Comparison of ENCODE assay signal across 10 cellular contexts in the genomic region with DNA sequence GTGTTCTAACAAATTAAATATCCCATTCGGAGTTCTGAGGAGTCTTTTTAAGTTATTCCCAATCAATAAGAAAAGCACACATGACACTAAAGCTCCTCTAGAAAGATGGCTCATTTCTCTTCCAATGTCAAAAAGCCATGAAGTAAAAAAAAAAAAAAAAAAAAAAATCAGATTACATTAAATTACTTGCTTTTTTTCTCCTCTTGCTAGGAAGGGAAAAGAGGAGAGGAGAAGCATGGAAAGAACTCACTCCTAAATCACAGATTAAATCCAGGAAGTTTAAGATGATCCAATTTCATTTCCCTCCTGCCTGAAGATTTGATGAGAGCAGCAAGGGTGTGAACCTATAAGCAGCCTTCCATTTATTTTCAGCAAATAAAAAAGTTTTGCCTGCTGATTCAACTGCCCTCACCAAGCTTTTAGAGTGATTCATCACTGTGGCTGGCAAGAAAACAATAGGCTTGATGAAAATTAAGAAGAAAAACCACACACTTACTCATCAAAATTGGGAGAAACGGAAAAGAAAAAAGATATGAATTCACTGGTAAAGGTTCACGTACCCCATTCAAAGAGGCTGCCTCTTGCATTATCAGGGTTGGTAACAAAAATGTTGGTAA. TPM values are rescaled to one million over a fixed set of nuclear protein-coding genes. Genes with fewer than 3 reads are reported as not detected.
DNase-seq lines count a peak whose midpoint lies in the region; TF ChIP-seq lines count a peak whose summit lies in the region.
"Had no signal": no experiment of that assay in that cellular context is flagged by ENCODE, and none has a peak within 500 bp of the region (broad histone marks: within the 10 kb centered on the region; RNA-seq: fewer than 3 reads in every experiment).

No MANE protein-coding gene starts in this region.

- no peaks in the 10 kb centered on the region for H3K9me3 ChIP-seq in A673 (ENCODE audit: low read depth, low read length, poor library complexity, severe bottlenecking)

- no peak for TF ChIP-seq CTCF in A673 (conservative IDR thresholded peaks at IDR 0.05; ENCODE audit: low read depth, low read length)
- no peak for TF ChIP-seq CTCF in GM13976 (IDR thresholded peaks at IDR 0.05; ENCODE audit: borderline replicate concordance, control extremely low read depth, extremely low read depth, insufficient read depth, missing control alignments)

- no peaks in the 10 kb centered on the region for H3K27me3 ChIP-seq in A673 (replicated peaks; ENCODE audit: insufficient read depth, low read depth, low read length, poor library complexity)
- H3K27me3 ChIP-seq: neural progenitor cell had no signal

- POLR2A ChIA-PET in A673 (lab: Charles Lee; ENCODE audit: low non-redundant PET) = no interaction called here

- H3K4me1 ChIP-seq in A673 (ENCODE audit: insufficient read depth, low read length, poor library complexity, severe bottlenecking) = peaks cover 75% of the 10 kb centered on the region
- H3K4me1 ChIP-seq: neural progenitor cell had no signal

- H3K27ac ChIP-seq in A673 (ENCODE audit: low read depth, low read length, poor library complexity, severe bottlenecking) = peak overlapping the region; percentile 72
- H3K27ac ChIP-seq: neural progenitor cell had no signal

- CTCF ChIA-PET in A673 (lab: Charles Lee) = interaction anchor here (0.6 to 0.7 kb wide), 3 partner anchors 24 to 309 kb away, joined by 3 to 6 read pairs (median 6); no protein-coding TSS in a partner anchor

- in situ Hi-C loops in GM13976 (cut with MboI; ENCODE audit: low sequenced_read_pairs, unreplicated experiment) = no loop called here

- BruUV-seq in A673 (replicated peaks; lab: Mats Ljungman, UMichigan) = no TSS peak

- H3K4me3 ChIP-seq in A673 (ENCODE audit: low read depth, low read length, poor library complexity, severe bottlenecking) = peak overlapping the region; percentile 16
- H3K4me3 ChIP-seq: neural progenitor cell had no signal

- intact Hi-C loops in A673 (cut with micrococcal nuclease; ENCODE audit: unreplicated experiment) = no loop called here

- H3K36me3 ChIP-seq in A673 (ENCODE audit: insufficient read depth, low read length, poor library complexity, severe bottlenecking) = peaks cover 6% of the 10 kb centered on the region
- H3K36me3 ChIP-seq: neural progenitor cell had no signal

- DNase-seq in A673 (ENCODE audit: low spot score) (peak; percentile 87), HPDE6-E6E7 (ENCODE audit: extremely low spot score) (peak; percentile 77), SW480 (ENCODE audit: low spot score) (peak; percentile 81), fibroblast of the conjunctiva (ENCODE audit: low read depth) (peak; percentile 81), NCI-H1092 treated with DMSO at 0.1 percent for 48 hours (lab: John Stamatoyannopoulos, UW) (no peak), NCI-H1694 treated with DMSO at 0.1 percent for 48 hours (lab: John Stamatoyannopoulos, UW) (no peak), GM13976 (ENCODE audit: low spot score) (no peak), T-helper 1 cell (no peak)
- DNase-seq: C1 segment of cervical spinal cord had no signal

RNA-seq across cellular contexts. Expression of a gene that starts 19.7 kb away (rescaled TPM):
- total RNA-seq in A673 (2021) = 194 and 202 TPM in 2 replicates

Comparison
In these comparisons a context has a peak if more than half of its experiments do, and no peak if none do; other contexts are left out.
1. DNase-seq: peak in A673 (single experiment), HPDE6-E6E7 (single experiment), SW480 (single experiment) and fibroblast of the conjunctiva (single experiment); none in NCI-H1092 treated with DMSO at 0.1 percent for 48 hours (single experiment), NCI-H1694 treated with DMSO at 0.1 percent for 48 hours (single experiment), GM13976 (single experiment) and T-helper 1 cell (0 of 5).